ENCODE assay signal across 1 cellular context in genomic region chr12:2890388-2891239, GRCh38.
TF ChIP-seq lines count a peak whose summit lies in the region.

Gene TULP3, plus strand, starts transcription at chr12:2890891. Its CDS starts 57 bp downstream, at chr12:2890948.

TF ChIP-seq in HepG2, 621 proteins besides CTCF, POLR2A, EP300 and RAD21 (continued from another document and continues in another):
- peak; percentile 34 for TF ChIP-seq ZNF407 (CRISPR knock-in tag; IDR thresholded peaks at IDR 0.05; ENCODE audit: not compliant biosample characterization)
- no peak for TF ChIP-seq MBD4 (IDR thresholded peaks at IDR 0.05; ENCODE audit: borderline replicate concordance, low read length)
- TF ChIP-seq TCF7 (IDR thresholded peaks at IDR 0.05; ENCODE audit: low read depth): no peak
- 0 out of 2 replicates have a peak, but pooled peaks have one; percentile 9 for TF ChIP-seq ZNF329 (CRISPR knock-in tag; IDR thresholded peaks at IDR 0.05; ENCODE audit: low read depth)
- no peak for TF ChIP-seq MTA3 (CRISPR knock-in tag; IDR thresholded peaks at IDR 0.05)
- no peak for TF ChIP-seq ZNF513 (CRISPR knock-in tag; conservative IDR thresholded peaks at IDR 0.05)
- TF ChIP-seq GLI4 (CRISPR knock-in tag; IDR thresholded peaks at IDR 0.05; ENCODE audit: borderline replicate concordance): peak; percentile 62; the same call in 1 of the 2 replicates
- no peak; the same call in 1 of the 2 replicates for TF ChIP-seq MEIS1 (CRISPR knock-in tag; IDR thresholded peaks at IDR 0.05; ENCODE audit: borderline replicate concordance)
- no peak for TF ChIP-seq ZNF296 (CRISPR knock-in tag; conservative IDR thresholded peaks at IDR 0.05)
- TF ChIP-seq ZBTB46 (CRISPR knock-in tag; IDR thresholded peaks at IDR 0.05; ENCODE audit: borderline replicate concordance): no peak
- TF ChIP-seq ZNF615 (CRISPR knock-in tag; IDR thresholded peaks at IDR 0.05; ENCODE audit: borderline replicate concordance): no peak
- no peak for TF ChIP-seq MATR3 (CRISPR knock-in tag; IDR thresholded peaks at IDR 0.05)
- no peak for TF ChIP-seq BRD4 (CRISPR knock-in tag; IDR thresholded peaks at IDR 0.05)
- no peak for TF ChIP-seq CHD4 (IDR thresholded peaks at IDR 0.05; ENCODE audit: borderline replicate concordance, low read length)
- peak; percentile 91; the same call in 1 of the 2 replicates for TF ChIP-seq ZNF580 (CRISPR knock-in tag; IDR thresholded peaks at IDR 0.05; ENCODE audit: borderline replicate concordance, low read depth)
- peak; percentile 93 for TF ChIP-seq TFDP2 (CRISPR knock-in tag; IDR thresholded peaks at IDR 0.05)
- TF ChIP-seq ZBTB10 (CRISPR knock-in tag; IDR thresholded peaks at IDR 0.05; ENCODE audit: borderline replicate concordance): no peak; the same call in 1 of the 2 replicates
- TF ChIP-seq REPIN1 (CRISPR knock-in tag; IDR thresholded peaks at IDR 0.05; ENCODE audit: borderline replicate concordance, low read depth): peak; percentile 95
- TF ChIP-seq HOXD1 (CRISPR knock-in tag; IDR thresholded peaks at IDR 0.05): no peak; the same call in 1 of the 2 replicates
- peak; percentile 88; the same call in 1 of the 2 replicates for TF ChIP-seq ZNF547 (CRISPR knock-in tag; IDR thresholded peaks at IDR 0.05)
- TF ChIP-seq ZBTB4 (CRISPR knock-in tag; IDR thresholded peaks at IDR 0.05; ENCODE audit: borderline replicate concordance): no peak; the same call in 1 of the 2 replicates
- no peak; the same call in 1 of the 2 replicates for TF ChIP-seq ZNF879 (CRISPR knock-in tag; IDR thresholded peaks at IDR 0.05)
- TF ChIP-seq ZNF282 (IDR thresholded peaks at IDR 0.05; ENCODE audit: partially characterized antibody): no peak
- TF ChIP-seq ZNF564 (CRISPR knock-in tag; IDR thresholded peaks at IDR 0.05): peak; percentile 68; the same call in 1 of the 2 replicates
- no peak for TF ChIP-seq NPAS2 (CRISPR knock-in tag; IDR thresholded peaks at IDR 0.05; ENCODE audit: borderline replicate concordance)
- TF ChIP-seq KAT8 (CRISPR knock-in tag; IDR thresholded peaks at IDR 0.05): peak; percentile 43
- peak; percentile 52; the same call in 1 of the 2 replicates for TF ChIP-seq E2F1 (CRISPR knock-in tag; IDR thresholded peaks at IDR 0.05)
- no peak for TF ChIP-seq ZNF839 (CRISPR knock-in tag; IDR thresholded peaks at IDR 0.05; ENCODE audit: borderline replicate concordance)
- TF ChIP-seq ZNF598 (CRISPR knock-in tag; IDR thresholded peaks at IDR 0.05; ENCODE audit: borderline replicate concordance): no peak
- TF ChIP-seq NONO (IDR thresholded peaks at IDR 0.05): no peak
- TF ChIP-seq NONO (CRISPR knock-in tag; conservative IDR thresholded peaks at IDR 0.05): peak; percentile 83
- TF ChIP-seq PLRG1 (conservative IDR thresholded peaks at IDR 0.05): no peak
- no peak for TF ChIP-seq NFIB (CRISPR knock-in tag; IDR thresholded peaks at IDR 0.05; ENCODE audit: borderline replicate concordance)
- no peak for TF ChIP-seq SRSF4 (IDR thresholded peaks at IDR 0.05; ENCODE audit: low read depth, low read length, poor library complexity, severe bottlenecking)
- no peak for TF ChIP-seq ZKSCAN8 (CRISPR knock-in tag; IDR thresholded peaks at IDR 0.05; ENCODE audit: borderline replicate concordance)
